ENCODE assay signal across 13 cellular contexts in the genomic region with DNA sequence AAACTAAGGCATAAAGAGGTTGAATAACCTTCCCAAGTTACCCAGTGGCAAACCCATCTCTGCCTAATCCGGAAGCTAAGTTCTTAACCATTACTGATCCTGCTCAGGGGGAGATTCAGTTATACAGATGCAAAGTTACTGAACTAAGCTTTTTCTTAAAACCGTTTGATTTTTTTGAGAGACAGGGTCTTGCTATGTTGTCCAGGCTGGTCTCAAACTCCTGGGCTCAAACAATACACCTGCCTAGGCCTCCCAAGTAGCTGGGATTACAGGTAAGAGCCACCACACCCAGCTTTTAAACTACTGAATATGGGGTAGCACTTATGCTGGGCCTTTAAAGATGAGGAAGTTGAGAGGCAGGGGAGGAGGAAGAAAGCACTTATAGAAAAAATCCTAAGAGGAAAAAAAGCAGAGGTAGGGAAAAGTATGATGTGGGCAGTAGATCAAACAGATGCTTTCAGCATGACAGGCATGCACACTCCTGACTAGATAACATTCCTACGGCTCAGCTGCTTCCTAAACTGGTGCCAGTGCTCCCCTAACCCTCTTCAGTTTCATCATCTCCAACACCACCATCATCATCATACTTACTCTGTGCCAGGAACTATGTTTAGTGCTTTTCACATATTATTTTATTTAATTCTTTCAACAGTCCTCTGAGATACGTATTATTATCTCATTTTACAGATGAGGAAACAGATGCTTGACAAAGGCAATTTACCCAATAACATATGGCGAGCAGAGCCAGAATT. TPM values are rescaled to one million over a fixed set of nuclear protein-coding genes. Genes with fewer than 3 reads are reported as not detected.
DNase-seq lines count a peak whose midpoint lies in the region; ATAC-seq, FAIRE-seq and TF ChIP-seq lines count a peak whose summit lies in the region.
"Had no signal": no experiment of that assay in that cellular context is flagged by ENCODE, and none has a peak within 500 bp of the region (broad histone marks: within the 10 kb centered on the region; RNA-seq: fewer than 3 reads in every experiment).

No MANE protein-coding gene starts in this region.

- H2AFZ ChIP-seq in DND-41 (ENCODE audit: low read depth, low read length), result no peak overlapping the region
- H2AFZ ChIP-seq in IMR-90 (replicated peaks; ENCODE audit: low read length, poor library complexity), result no peak overlapping the region

- no TSS peak for BruUV-seq in IMR-90 (replicated peaks; lab: Mats Ljungman, UMichigan)

- H3K27ac ChIP-seq in DND-41 (ENCODE audit: low read length) (peak overlapping the region; percentile 98), IMR-90 (ENCODE audit: insufficient read depth, low read length) (no peak overlapping the region)
- H3K27ac ChIP-seq: ascending aorta, SK-N-MC had no signal

- H3K23ac ChIP-seq in IMR-90 (ENCODE audit: low read depth, low read length), result no peak overlapping the region

- no peak overlapping the region for H3K56ac ChIP-seq in IMR-90 (ENCODE audit: extremely low read depth, insufficient read depth, low read length)

- peaks cover 10 to 30% of the 10 kb centered on the region in 2 experiments; a peak in 3 of 4 replicates for H3K79me1 ChIP-seq in IMR-90 (ENCODE audit: low read depth in 1 of 2, low read length in 2 of 2)

- H3K9me3 ChIP-seq in DND-41 (ENCODE audit: insufficient read depth, low read length, severe bottlenecking), result no peaks in the 10 kb centered on the region
- H3K9me3 ChIP-seq in IMR-90 (ENCODE audit: control insufficient read depth, insufficient read depth, low read length), result no peaks in the 10 kb centered on the region
- H3K9me3 ChIP-seq: ascending aorta had no signal

- peak overlapping the region; percentile 5; the same call in 1 of the 2 replicates for H2AK5ac ChIP-seq in IMR-90 (ENCODE audit: low read depth, low read length)

- no peak for TF ChIP-seq RAD21 in IMR-90 (IDR thresholded peaks at IDR 0.05; ENCODE audit: low read length)

- H3K27ac Mint-ChIP-seq in natural killer cell treated with Interleukin-12 subunit alpha and Interleukin-12 subunit beta and Interleukin-15 and Interleukin-18, amount 100 ng/mL, for 72 hours, result peak overlapping the region; percentile 10 to 85

- H2BK120ac ChIP-seq in IMR-90 (ENCODE audit: low read depth, low read length), result peak overlapping the region; percentile 78; the same call in 1 of the 2 replicates

- in situ Hi-C loops in IMR-90 (cut with MboI; ENCODE audit: low sequenced_read_pairs), result loop anchor here (10.0 kb wide), 1 partner anchor 167 kb away; no protein-coding TSS in a partner anchor

- POLR2A ChIA-PET in IMR-90 (lab: Charles Lee; ENCODE audit: unreplicated experiment), result no interaction called here

- intact Hi-C loops in IMR-90 (cut with micrococcal nuclease), result loop anchor here (5.0 kb wide), 1 partner anchor 45 kb away; no protein-coding TSS in a partner anchor

- no peaks in the 10 kb centered on the region for H3K36me3 Mint-ChIP-seq in natural killer cell treated with Interleukin-12 subunit alpha and Interleukin-12 subunit beta and Interleukin-15 and Interleukin-18, amount 100 ng/mL, for 72 hours

- no peaks in the 10 kb centered on the region for H3K27me3 ChIP-seq in DND-41 (ENCODE audit: insufficient read depth, low read length, poor library complexity)
- no peaks in the 10 kb centered on the region for H3K27me3 ChIP-seq in IMR-90 (ENCODE audit: control insufficient read depth, insufficient read depth, low read length)
- H3K27me3 ChIP-seq in bronchial epithelial cell (ENCODE audit: control insufficient read depth, insufficient read depth, low read length), result no peaks in the 10 kb centered on the region
- H3K27me3 ChIP-seq: ascending aorta had no signal

- H2BK15ac ChIP-seq in IMR-90 (ENCODE audit: low read depth, low read length), result no peak overlapping the region

- H2AK9ac ChIP-seq in IMR-90 (replicated peaks; ENCODE audit: low read depth, low read length, poor library complexity), result peak overlapping the region; percentile 44

- H3K27me3 Mint-ChIP-seq in natural killer cell treated with Interleukin-12 subunit alpha and Interleukin-12 subunit beta and Interleukin-15 and Interleukin-18, amount 100 ng/mL, for 72 hours, result no peaks in the 10 kb centered on the region

- no CpG with 5 or more reads among the region's 5 CpGs for WGBS in IMR-90 (ENCODE audit: extremely low coverage in 2 of 2, insufficient read length in 1 of 2), 2 experiments

- H3K9me1 ChIP-seq in IMR-90 (ENCODE audit: insufficient read depth, low read length), result peaks cover 15% of the 10 kb centered on the region

- peak overlapping the region; percentile 70; the same call in 1 of the 2 replicates for H3K18ac ChIP-seq in IMR-90 (ENCODE audit: low read depth, low read length)

- 0 out of 2 replicates have a peak overlapping the region, but pooled peaks have one; percentile 31 for H3K14ac ChIP-seq in IMR-90 (replicated peaks; ENCODE audit: low read depth, low read length)

- H4K20me1 ChIP-seq in DND-41 (ENCODE audit: insufficient read depth, low read length), result no peaks in the 10 kb centered on the region
- no peaks in the 10 kb centered on the region for H4K20me1 ChIP-seq in IMR-90 (ENCODE audit: insufficient read depth, low read length)

- peaks cover 23% of the 10 kb centered on the region for H3K36me3 ChIP-seq in DND-41 (ENCODE audit: insufficient read depth, low read length)
- H3K36me3 ChIP-seq in IMR-90 (ENCODE audit: control insufficient read depth, insufficient read depth, low read length), result peaks cover 8% of the 10 kb centered on the region
- peaks cover 11% of the 10 kb centered on the region for H3K36me3 ChIP-seq in bronchial epithelial cell (ENCODE audit: control insufficient read depth, insufficient read depth, low read length)

- H3K4me3 Mint-ChIP-seq in natural killer cell treated with Interleukin-12 subunit alpha and Interleukin-12 subunit beta and Interleukin-15 and Interleukin-18, amount 100 ng/mL, for 72 hours, result peak overlapping the region; percentile 46

- H3K4me2 ChIP-seq in DND-41 (ENCODE audit: insufficient read depth, low read length), result peak overlapping the region; percentile 60
- H3K4me2 ChIP-seq in IMR-90 (ENCODE audit: low read depth, low read length), result peak overlapping the region; percentile 26; the same call in 1 of the 2 replicates
- H3K4me2 ChIP-seq: smooth muscle cell had no signal

- H3K4me1 ChIP-seq in DND-41 (ENCODE audit: insufficient read depth, low read length), result peaks cover 100% of the 10 kb centered on the region
- peaks cover 14% of the 10 kb centered on the region for H3K4me1 ChIP-seq in IMR-90 (ENCODE audit: control insufficient read depth, insufficient read depth, low read length)

- H4K91ac ChIP-seq in IMR-90 (ENCODE audit: insufficient read depth, low read depth, low read length), result 0 out of 2 replicates have a peak overlapping the region, but pooled peaks have one; percentile 29

- dilution Hi-C loops in IMR-90 (cut with HindIII; ENCODE audit: low sequenced_read_pairs, unreplicated experiment), result no loop called here

- peak overlapping the region in 1 of 2 experiments; percentile 67; a peak in 2 of 4 replicates for H4K8ac ChIP-seq in IMR-90 (ENCODE audit: low read depth in 2 of 2, low read length in 2 of 2)

- H3K4ac ChIP-seq in IMR-90 (ENCODE audit: low read depth, low read length), result peak overlapping the region; percentile 69

- no peaks in the 10 kb centered on the region for H3K9me3 Mint-ChIP-seq in natural killer cell treated with Interleukin-12 subunit alpha and Interleukin-12 subunit beta and Interleukin-15 and Interleukin-18, amount 100 ng/mL, for 72 hours

- H3K9ac ChIP-seq in DND-41 (ENCODE audit: low read depth, low read length), result peak overlapping the region; percentile 68
- H3K9ac ChIP-seq in IMR-90 (ENCODE audit: low read depth, low read length), result no peak overlapping the region

- CTCF ChIA-PET in IMR-90 (lab: Yijun Ruan, JAX), result interaction anchor here (1.5 kb wide), 1 partner anchor 97 kb away, joined by 6 read pairs; no protein-coding TSS in a partner anchor

- no peak for ATAC-seq in DND-41 (ENCODE audit: insufficient read depth, low read depth)
- peak; percentile 59 for ATAC-seq in IMR-90 (ENCODE audit: low read depth)
- ATAC-seq in natural killer cell treated with Interleukin-12 subunit alpha and Interleukin-12 subunit beta and Interleukin-15 and Interleukin-18, amount 100 ng/mL, for 72 hours, result no peak
- no peak for ATAC-seq in HG03520 (IDR thresholded peaks at IDR 0.05; ENCODE audit: unreplicated experiment)
- no peak for ATAC-seq in HG03565 (IDR thresholded peaks at IDR 0.05; ENCODE audit: unreplicated experiment)

- peaks cover 85% of the 10 kb centered on the region for H3K79me2 ChIP-seq in DND-41 (ENCODE audit: insufficient read depth, low read length)

- H3K4me3 ChIP-seq in DND-41 (ENCODE audit: low read depth in 1 of 2, low read length in 2 of 2) (peak overlapping the region in 1 of 2 experiments; percentile 26; a peak in 2 of 4 replicates), IMR-90 (ENCODE audit: insufficient read depth, low read depth, low read length) (no peak overlapping the region), bronchial epithelial cell (ENCODE audit: low read depth, low read length) (no peak overlapping the region)
- H3K4me3 ChIP-seq: ascending aorta, SK-N-MC, smooth muscle cell had no signal

- no peak for TF ChIP-seq POLR2A in IMR-90 (IDR thresholded peaks at IDR 0.05; ENCODE audit: low read depth, low read length)

- peaks cover 58 to 60% of the 10 kb centered on the region in 2 donors for H3K4me1 Mint-ChIP-seq in natural killer cell treated with Interleukin-12 subunit alpha and Interleukin-12 subunit beta and Interleukin-15 and Interleukin-18, amount 100 ng/mL, for 72 hours (ENCODE audit: low read depth in 2 of 2)

- FAIRE-seq in bronchial epithelial cell (lab: Jason Lieb, UNC), result no peak

- no peak for TF ChIP-seq CTCF in DND-41 (IDR thresholded peaks at IDR 0.05; ENCODE audit: borderline replicate concordance, extremely low read depth, low read length, poor library complexity, severe bottlenecking)
- no peak for TF ChIP-seq CTCF in IMR-90 (conservative IDR thresholded peaks at IDR 0.05; ENCODE audit: low read depth, low read length)
- TF ChIP-seq CTCF in bronchial epithelial cell (IDR thresholded peaks at IDR 0.05; ENCODE audit: insufficient read depth, low read length, severe bottlenecking), result no peak

- H2BK5ac ChIP-seq in IMR-90 (ENCODE audit: low read depth, low read length, poor library complexity, severe bottlenecking), result peak overlapping the region; percentile 34

- peak overlapping the region; percentile 20; the same call in 1 of the 2 replicates for H4K5ac ChIP-seq in IMR-90 (ENCODE audit: low read depth, low read length)

- peak overlapping the region; percentile 51; the same call in 1 of the 2 replicates for H2BK20ac ChIP-seq in IMR-90 (ENCODE audit: low read depth, low read length)

- DNase-seq in DND-41 (no peak), IMR-90 (peak; percentile 68), bronchial epithelial cell (ENCODE audit: low read depth) (peak; percentile 5), inferior parietal cortex (ENCODE audit: extremely low spot score) (no peak)
- DNase-seq in natural killer cell treated with Interleukin-12 subunit alpha and Interleukin-12 subunit beta and Interleukin-15 and Interleukin-18, amount 100 ng/mL, for 72 hours (ENCODE audit: low spot score), result no peak
- DNase-seq: activated T-cell treated with anti-CD3 and anti-CD28 coated beads, Interleukin-2, amount 50 U/mL, for 1 hour; NCI-H1694 treated with DMSO at 0.1 percent for 48 hours; substantia nigra had no signal

RNA-seq across cellular contexts. Expression of a gene that starts 5.8 kb away (rescaled TPM):
- 11.9 and 12.2 TPM in 2 replicates for total RNA-seq in IMR-90 (2012; rRNA removed)
- 7.2 and 8.3 TPM in 2 replicates for polyA plus RNA-seq in IMR-90 (2012; rRNA removed)
- 3.8 and 6.6 TPM in 2 replicates for polyA plus RNA-seq in IMR-90 (2012; cell fraction: cytosol; rRNA removed)
- 5.5 and 9.9 TPM in 2 replicates for polyA plus RNA-seq in IMR-90 (2012; cell fraction: nucleus; rRNA removed; ENCODE audit: low replicate concordance)
- 11.3 and 20.7 TPM in 2 replicates for total RNA-seq in bronchial epithelial cell
- total RNA-seq in natural killer cell treated with Interleukin-12 subunit alpha and Interleukin-12 subunit beta and Interleukin-15 and Interleukin-18, amount 100 ng/mL, for 72 hours, result 10 to 100 TPM; 14.2 to 20.0 TPM

RNA-seq across cellular contexts. Expression of a gene that starts 29.5 kb away (rescaled TPM):
- total RNA-seq in IMR-90 (2012; rRNA removed) (0.56 and 0.90 TPM in 2 replicates), bronchial epithelial cell (not detected in 2 replicates)
- 5.2 and 6.1 TPM in 2 replicates for polyA plus RNA-seq in IMR-90 (2012; rRNA removed)
- 3.2 and 4.9 TPM in 2 replicates for polyA plus RNA-seq in IMR-90 (2012; cell fraction: cytosol; rRNA removed)
- polyA plus RNA-seq in IMR-90 (2012; cell fraction: nucleus; rRNA removed; ENCODE audit: low replicate concordance), result 13.9 and 32.7 TPM in 2 replicates
- total RNA-seq in natural killer cell treated with Interleukin-12 subunit alpha and Interleukin-12 subunit beta and Interleukin-15 and Interleukin-18, amount 100 ng/mL, for 72 hours, result not detected

RNA-seq across cellular contexts. Expression of a gene that starts 53.8 kb away (rescaled TPM):
- total RNA-seq in IMR-90 (2012; rRNA removed) (not detected in 2 replicates), bronchial epithelial cell (0.13 TPM in 1 of 2 replicates, not detected in the other)
- not detected in 2 replicates for polyA plus RNA-seq in IMR-90 (2012; rRNA removed)
- polyA plus RNA-seq in IMR-90 (2012; cell fraction: cytosol; rRNA removed), result not detected in 2 replicates
- not detected in 2 replicates for polyA plus RNA-seq in IMR-90 (2012; cell fraction: nucleus; rRNA removed; ENCODE audit: low replicate concordance)
- not detected for total RNA-seq in natural killer cell treated with Interleukin-12 subunit alpha and Interleukin-12 subunit beta and Interleukin-15 and Interleukin-18, amount 100 ng/mL, for 72 hours
- total RNA-seq: ascending aorta had no signal

Comparison
In these comparisons a context has a peak if more than half of its experiments do, and no peak if none do; other contexts are left out.
1. DNase-seq: peak in IMR-90 (single experiment) and bronchial epithelial cell (single experiment); none in DND-41 (single experiment), natural killer cell treated with Interleukin-12 subunit alpha and Interleukin-12 subunit beta and Interleukin-15 and Interleukin-18, amount 100 ng/mL, for 72 hours (single experiment) and inferior parietal cortex (single experiment).